ENCODE assay signal across 18 cellular contexts in the genomic region with DNA sequence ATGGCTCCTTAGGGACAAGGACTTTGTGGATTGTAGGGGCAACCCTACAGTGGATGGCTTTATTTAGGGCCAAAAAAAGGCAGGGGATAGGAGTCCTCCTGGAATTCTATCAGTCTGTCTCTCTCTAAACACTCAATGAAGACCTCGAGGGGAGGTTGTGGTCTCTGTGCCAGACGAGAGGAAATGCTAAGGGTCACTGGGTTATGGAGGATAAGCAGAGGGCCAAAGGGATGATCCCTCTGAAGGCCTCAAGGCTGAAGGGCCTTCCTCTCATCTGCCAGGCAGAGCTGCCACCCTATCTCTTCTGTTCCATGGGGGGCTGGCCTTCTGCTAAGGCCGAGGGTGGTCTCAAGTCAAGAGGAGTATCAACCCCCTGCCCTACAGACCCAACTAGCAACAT. TPM values are rescaled to one million over a fixed set of nuclear protein-coding genes. Genes with fewer than 3 reads are reported as not detected.
DNase-seq lines count a peak whose midpoint lies in the region; ATAC-seq and TF ChIP-seq lines count a peak whose summit lies in the region.
"Had no signal": no experiment of that assay in that cellular context is flagged by ENCODE, and none has a peak within 500 bp of the region (broad histone marks: within the 10 kb centered on the region; RNA-seq: fewer than 3 reads in every experiment).

No MANE protein-coding gene starts in this region.

- no peak overlapping the region for H3K4me3 ChIP-seq in right cardiac atrium (ENCODE audit: low read length)
- H3K4me3 ChIP-seq in gastrocnemius medialis: no peak overlapping the region
- H3K4me3 ChIP-seq in aorta (ENCODE audit: low read length in 2 of 2): no peak overlapping the region
- no peak overlapping the region for H3K4me3 ChIP-seq in CD4-positive, alpha-beta memory T cell (ENCODE audit: low read length in 2 of 2)
- no peak overlapping the region for H3K4me3 ChIP-seq in Karpas-422 (ENCODE audit: low read length)
- H3K4me3 ChIP-seq: colonic mucosa had no signal

- H3K36me3 ChIP-seq in gastrocnemius medialis (no peaks in the 10 kb centered on the region), aorta (ENCODE audit: control insufficient read depth in 1 of 2, insufficient read depth in 2 of 2, low read length in 1 of 2) (no peaks in the 10 kb centered on the region), Karpas-422 (ENCODE audit: insufficient read depth, low read length) (no peaks in the 10 kb centered on the region)
- no peaks in the 10 kb centered on the region for H3K36me3 ChIP-seq in CD4-positive, alpha-beta memory T cell (ENCODE audit: insufficient read depth, low read length)
- H3K36me3 ChIP-seq: colonic mucosa had no signal

- in situ Hi-C loops in gastrocnemius medialis (cut with MboI; ENCODE audit: low sequenced_read_pairs in 4 of 4): loop anchor here in 2 of 4 donors (5.0 kb wide), 1 partner anchor 34 kb away; no protein-coding TSS in a partner anchor

- no peak for TF ChIP-seq CTCF in gastrocnemius medialis (IDR thresholded peaks at IDR 0.05 in 4 of 5, conservative IDR thresholded peaks at IDR 0.05 in 1 of 5)

- DNase-seq in right cardiac atrium (no peak), cardiac septum (ENCODE audit: low spot score) (no peak), hepatic stellate cell (ENCODE audit: low spot score) (peak; percentile 4), gastrocnemius medialis (no peak), aorta (no peak), cerebellar nuclear complex (lab: John Stamatoyannopoulos, UW) (no peak), Karpas-422 (no peak)
- DNase-seq in CD4-positive, alpha-beta memory T cell: no peak
- DNase-seq: activated naive CD8-positive, alpha-beta T cell treated with anti-CD3 and anti-CD28 coated beads, Interleukin-2, amount 10 ng/mL, durations not matched to agents 7 days and 5 days; KBM-7; NCI-H146; OCI-M1; stimulated activated CD4-positive, alpha-beta T cell treated with anti-CD3 and anti-CD28 coated beads, Interleukin-1b, Interleukin-23, amount 100 ng/mL, for 48 hours had no signal

- intact Hi-C loops in right cardiac atrium (cut with DNase I) (loop anchor here in 1 of 4 donors (5.0 kb wide), 1 partner anchor 34 kb away; no protein-coding TSS in a partner anchor), cardiac septum (cut with DNase I) (loop anchor here (5.0 kb wide), 1 partner anchor 144 kb away; no protein-coding TSS in a partner anchor), gastrocnemius medialis (cut with DNase I; ENCODE audit: low total_unique reads) (loop anchor here (5.0 kb wide), 1 partner anchor 144 kb away; no protein-coding TSS in a partner anchor), aorta (cut with DNase I) (no loop called here)
- intact Hi-C loops in CD4-positive, alpha-beta memory T cell (cut with micrococcal nuclease): no loop called here

- TF ChIP-seq POLR2A in gastrocnemius medialis (IDR thresholded peaks at IDR 0.05): no peak

- H3K27ac ChIP-seq in right cardiac atrium (ENCODE audit: low read length) (peak overlapping the region; percentile 26), gastrocnemius medialis (peak overlapping the region; percentile 1 to 64 (median 44)), aorta (ENCODE audit: low read depth in 1 of 2, low read length in 2 of 2) (peak overlapping the region; percentile 31 to 61), Karpas-422 (ENCODE audit: low read length) (no peak overlapping the region)
- no peak overlapping the region for H3K27ac ChIP-seq in CD4-positive, alpha-beta memory T cell (ENCODE audit: low read depth, low read length)
- H3K27ac ChIP-seq: colonic mucosa, parathyroid adenoma had no signal

- H3K4me1 ChIP-seq in right cardiac atrium (ENCODE audit: control insufficient read depth, insufficient read depth, low read length) (no peaks in the 10 kb centered on the region), gastrocnemius medialis (peaks cover 0 to 5% of the 10 kb centered on the region in 2 donors), aorta (ENCODE audit: control insufficient read depth in 1 of 2, insufficient read depth in 2 of 2, low read length in 2 of 2) (peaks cover 0 to 4% of the 10 kb centered on the region in 2 donors), Karpas-422 (ENCODE audit: low read length) (no peaks in the 10 kb centered on the region)
- no peaks in the 10 kb centered on the region for H3K4me1 ChIP-seq in CD4-positive, alpha-beta memory T cell (ENCODE audit: insufficient read depth, low read length)
- H3K4me1 ChIP-seq: colonic mucosa, parathyroid adenoma had no signal

- H3K4me3 Mint-ChIP-seq in CD4-positive, alpha-beta memory T cell: no peak overlapping the region
- H3K4me3 Mint-ChIP-seq: activated naive CD8-positive, alpha-beta T cell treated with anti-CD3 and anti-CD28 coated beads, Interleukin-2, amount 10 ng/mL, durations not matched to agents 7 days and 5 days had no signal

- no peak overlapping the region for H3K4me2 ChIP-seq in Karpas-422 (ENCODE audit: low read depth, low read length, poor library complexity, severe bottlenecking)

- H3K79me2 ChIP-seq in Karpas-422 (ENCODE audit: low read length): no peaks in the 10 kb centered on the region
- H3K79me2 ChIP-seq: parathyroid adenoma had no signal

- H3K9me3 Mint-ChIP-seq in CD4-positive, alpha-beta memory T cell: no peaks in the 10 kb centered on the region
- H3K9me3 Mint-ChIP-seq: activated naive CD8-positive, alpha-beta T cell treated with anti-CD3 and anti-CD28 coated beads, Interleukin-2, amount 10 ng/mL, durations not matched to agents 7 days and 5 days had no signal

- POLR2A ChIA-PET in CD4-positive, alpha-beta memory T cell (lab: Charles Lee; ENCODE audit: partially characterized antibody): no interaction called here

- CTCF ChIA-PET in CD4-positive, alpha-beta memory T cell (lab: Charles Lee; ENCODE audit: partially characterized antibody): interaction anchor here (1.1 to 13.7 kb wide), 5 partner anchors 30 to 151 kb away, joined by 3 to 381 read pairs (median 155); a partner anchor contains a TSS

- no peak for ATAC-seq in right cardiac atrium
- ATAC-seq in gastrocnemius medialis: no peak
- no peak for ATAC-seq in aorta (ENCODE audit: low FRiP score)

- H3K27me3 ChIP-seq in right cardiac atrium (ENCODE audit: control insufficient read depth, insufficient read depth) (no peaks in the 10 kb centered on the region), gastrocnemius medialis (no peaks in the 10 kb centered on the region), aorta (ENCODE audit: control insufficient read depth in 1 of 2, insufficient read depth in 2 of 2, low read length in 1 of 2) (no peaks in the 10 kb centered on the region), Karpas-422 (ENCODE audit: low read length) (no peaks in the 10 kb centered on the region)
- H3K27me3 ChIP-seq in CD4-positive, alpha-beta memory T cell (ENCODE audit: insufficient read depth, low read length): no peaks in the 10 kb centered on the region
- H3K27me3 ChIP-seq: colonic mucosa had no signal

- no peak overlapping the region for H3K9ac ChIP-seq in Karpas-422 (ENCODE audit: low read length)
- H3K9ac ChIP-seq: parathyroid adenoma had no signal

- no peaks in the 10 kb centered on the region for H3K9me2 ChIP-seq in Karpas-422 (replicated peaks; ENCODE audit: insufficient read depth, low read length)

- H3K4me1 Mint-ChIP-seq in CD4-positive, alpha-beta memory T cell: peaks cover 0 to 2% (median 0%) of the 10 kb centered on the region in 4 donors

- no peaks in the 10 kb centered on the region for H4K20me1 ChIP-seq in Karpas-422 (ENCODE audit: insufficient read depth, low read depth, low read length)

- H3K9me3 ChIP-seq in right cardiac atrium (ENCODE audit: control insufficient read depth, low read length) (no peaks in the 10 kb centered on the region), gastrocnemius medialis (no peaks in the 10 kb centered on the region), aorta (ENCODE audit: control insufficient read depth, low read length) (no peaks in the 10 kb centered on the region), Karpas-422 (ENCODE audit: low read length) (no peaks in the 10 kb centered on the region)
- no peaks in the 10 kb centered on the region for H3K9me3 ChIP-seq in CD4-positive, alpha-beta memory T cell (ENCODE audit: control insufficient read depth in 1 of 2, low read length in 2 of 2)
- H3K9me3 ChIP-seq: colonic mucosa had no signal

- H2AFZ ChIP-seq in Karpas-422 (ENCODE audit: low read length): no peak overlapping the region
- H2AFZ ChIP-seq: parathyroid adenoma had no signal

- H3K27me3 Mint-ChIP-seq in CD4-positive, alpha-beta memory T cell: peaks cover 0 to 2% of the 10 kb centered on the region in 2 donors
- H3K27me3 Mint-ChIP-seq: activated naive CD8-positive, alpha-beta T cell treated with anti-CD3 and anti-CD28 coated beads, Interleukin-2, amount 10 ng/mL, durations not matched to agents 7 days and 5 days had no signal

- WGBS in right cardiac atrium: 42% methylated on average over 3 of the region's 3 CpGs
- WGBS in aorta, 2 donors: 62 to 80% methylated on average over 3 of the region's 3 CpGs

- H3K36me3 Mint-ChIP-seq in CD4-positive, alpha-beta memory T cell: no peaks in the 10 kb centered on the region
- H3K36me3 Mint-ChIP-seq: activated naive CD8-positive, alpha-beta T cell treated with anti-CD3 and anti-CD28 coated beads, Interleukin-2, amount 10 ng/mL, durations not matched to agents 7 days and 5 days had no signal

- no peak overlapping the region for H3K27ac Mint-ChIP-seq in CD4-positive, alpha-beta memory T cell
- H3K27ac Mint-ChIP-seq: activated naive CD8-positive, alpha-beta T cell treated with anti-CD3 and anti-CD28 coated beads, Interleukin-2, amount 10 ng/mL, durations not matched to agents 7 days and 5 days had no signal

RNA-seq across cellular contexts. Expression of a gene that starts 27.0 kb away (rescaled TPM):
- 10 to 100 TPM; 49.4 to 84.5 (median 55.0) TPM for total RNA-seq in right cardiac atrium
- polyA plus RNA-seq in right cardiac atrium: 52.7 TPM
- total RNA-seq in cardiac septum: 43.4 TPM
- 1 to 10 TPM; 2.8 to 7.2 (median 3.5) TPM for total RNA-seq in gastrocnemius medialis
- 100 to 1,000 TPM in 1 of 2 donors, 10 to 100 TPM in 1; 69.9 to 115 TPM for total RNA-seq in aorta
- 100 to 1,000 TPM in 1 of 2 donors, 10 to 100 TPM in 1; 26.3 to 235 TPM for polyA plus RNA-seq in aorta
- 1 to 10 TPM; 2.6 to 5.0 TPM for total RNA-seq in CD4-positive, alpha-beta memory T cell
- under 1 TPM in 1 of 2 donors, not detected in 1; 0.48 TPM for polyA plus RNA-seq in CD4-positive, alpha-beta memory T cell
- total RNA-seq in Karpas-422 (2014; rRNA removed; shearing (Covaris generic); ENCODE audit: low replicate concordance): 34.0 and 48.3 TPM in 2 replicates

RNA-seq across cellular contexts. Expression of a gene that starts 30.9 kb away (rescaled TPM):
- total RNA-seq in right cardiac atrium (not detected), cardiac septum (not detected), gastrocnemius medialis (not detected), aorta (not detected)
- polyA plus RNA-seq in right cardiac atrium (not detected), aorta (not detected)
- not detected for total RNA-seq in CD4-positive, alpha-beta memory T cell
- not detected for polyA plus RNA-seq in CD4-positive, alpha-beta memory T cell
- not detected in 2 replicates for total RNA-seq in Karpas-422 (2014; rRNA removed; shearing (Covaris generic); ENCODE audit: low replicate concordance)
- total RNA-seq: activated naive CD8-positive, alpha-beta T cell treated with anti-CD3 and anti-CD28 coated beads, Interleukin-2, amount 10 ng/mL, durations not matched to agents 7 days and 5 days; colonic mucosa; fibroblast of lung; mesenteric fat pad; NCI-H460 had no signal

RNA-seq across cellular contexts. Expression of a gene that starts 37.0 kb away (rescaled TPM):
- 10 to 100 TPM in 3 of 4 donors, 1 to 10 TPM in 1; 8.7 to 11.5 (median 11.1) TPM for total RNA-seq in right cardiac atrium
- polyA plus RNA-seq in right cardiac atrium: 11.2 TPM
- 8.9 TPM for total RNA-seq in cardiac septum
- total RNA-seq in gastrocnemius medialis: 10 to 100 TPM in 2 of 4 donors, 1 to 10 TPM in 2; 4.9 to 12.2 (median 9.9) TPM
- 1 to 10 TPM; 6.4 to 6.7 TPM for total RNA-seq in aorta
- 10 to 100 TPM in 1 of 2 donors, 1 to 10 TPM in 1; 9.5 to 12.7 TPM for polyA plus RNA-seq in aorta
- 1 to 10 TPM; 5.1 to 5.4 TPM for total RNA-seq in CD4-positive, alpha-beta memory T cell
- polyA plus RNA-seq in CD4-positive, alpha-beta memory T cell: 10 to 100 TPM in 1 of 2 donors, 1 to 10 TPM in 1; 6.6 to 13.3 TPM
- 22.0 and 28.3 TPM in 2 replicates for total RNA-seq in Karpas-422 (2014; rRNA removed; shearing (Covaris generic); ENCODE audit: low replicate concordance)

RNA-seq across cellular contexts. Expression of a gene that starts 37.1 kb away (rescaled TPM):
- 100 to 1,000 TPM; 187 to 270 (median 216) TPM for total RNA-seq in right cardiac atrium
- polyA plus RNA-seq in right cardiac atrium: 526 TPM
- total RNA-seq in cardiac septum: 192 TPM
- total RNA-seq in gastrocnemius medialis: 100 to 1,000 TPM; 202 to 353 (median 294) TPM
- 100 to 1,000 TPM; 114 to 128 TPM for total RNA-seq in aorta
- 100 to 1,000 TPM; 302 to 686 TPM for polyA plus RNA-seq in aorta
- 100 to 1,000 TPM; 309 to 310 TPM for total RNA-seq in CD4-positive, alpha-beta memory T cell
- polyA plus RNA-seq in CD4-positive, alpha-beta memory T cell: 100 to 1,000 TPM; 765 to 952 TPM
- 300 and 483 TPM in 2 replicates for total RNA-seq in Karpas-422 (2014; rRNA removed; shearing (Covaris generic); ENCODE audit: low replicate concordance)

RNA-seq across cellular contexts. Expression of a gene that starts 43.6 kb away (rescaled TPM):
- total RNA-seq in right cardiac atrium (1 to 10 TPM; 4.0 to 5.2 (median 4.3) TPM), cardiac septum (4.1 TPM), gastrocnemius medialis (1 to 10 TPM; 4.8 to 7.2 (median 7.0) TPM), aorta (1 to 10 TPM; 5.0 to 6.3 TPM)
- polyA plus RNA-seq in right cardiac atrium (3.5 TPM), aorta (1 to 10 TPM; 4.0 to 7.5 TPM)
- 10 to 100 TPM; 14.9 to 15.2 TPM for total RNA-seq in CD4-positive, alpha-beta memory T cell
- polyA plus RNA-seq in CD4-positive, alpha-beta memory T cell: 10 to 100 TPM; 11.3 to 15.4 TPM
- total RNA-seq in Karpas-422 (2014; rRNA removed; shearing (Covaris generic); ENCODE audit: low replicate concordance): 7.3 and 10.9 TPM in 2 replicates

Comparison
In these comparisons a context has a peak if more than half of its experiments do, and no peak if none do; other contexts are left out.
1. H3K27ac ChIP-seq: peak in right cardiac atrium (single experiment), gastrocnemius medialis (4 of 4) and aorta (2 of 2); none in CD4-positive, alpha-beta memory T cell (single experiment) and Karpas-422 (single experiment).
2. intact Hi-C loops: an anchor here in cardiac septum (5.0 kb wide) and gastrocnemius medialis (5.0 kb wide); none called in aorta and CD4-positive, alpha-beta memory T cell.